In the genomic region with DNA sequence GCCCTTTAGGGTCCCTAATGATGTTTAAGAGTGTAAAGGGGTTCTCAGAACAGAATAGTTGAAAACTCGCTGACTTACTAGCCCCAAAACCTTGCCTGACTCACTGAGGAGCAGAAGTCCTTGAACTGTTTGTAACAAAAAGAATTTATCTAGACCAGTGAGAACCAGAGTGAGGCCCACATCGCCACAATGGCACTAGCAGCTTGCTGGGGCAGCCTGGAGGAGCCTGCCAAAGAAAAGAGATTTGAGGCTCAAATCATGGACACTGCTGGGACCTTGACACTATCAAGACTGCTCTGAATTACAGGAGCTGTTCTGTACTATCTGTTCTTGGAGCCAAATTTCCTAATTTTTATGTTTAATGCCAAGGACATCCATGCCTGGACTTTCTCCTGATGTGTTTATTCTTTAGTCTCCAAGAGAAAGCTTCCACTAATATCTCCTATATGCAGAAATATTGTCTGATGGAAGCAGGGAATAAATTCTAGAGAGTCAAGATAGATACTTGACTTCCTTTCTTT, we compare ENCODE assay signal across 29 cellular contexts.
"Had no signal": no experiment of that assay in that cellular context is flagged by ENCODE, and none has a peak within 500 bp of the region (broad histone marks: within the 10 kb centered on the region; RNA-seq: fewer than 3 reads in every experiment).

No MANE protein-coding gene starts in this region.

- H3K9me3 ChIP-seq: lower lobe of right lung, neutrophil, upper lobe of right lung had no signal

- H2AFZ ChIP-seq: neural progenitor cell had no signal

- DNase-seq: hippocampal formation; kidney; left colon; left lung; lower lobe of right lung; mammary epithelial cell; mesenchymal stem cell; naive B cell; natural killer cell; nephron progenitor cell; occipital lobe; retina; right cardiac atrium; small intestine; spleen; stimulated activated CD4-positive, alpha-beta T cell treated with anti-CD3 and anti-CD28 coated beads, Interleukin-4, amount 100 ng/mL, for 4 hours; stimulated activated CD8-positive, alpha-beta memory T cell treated with anti-CD3 and anti-CD28 coated beads, Interleukin-4, amount 100 ng/mL, for 48 hours; stimulated activated naive CD4-positive, alpha-beta T cell treated with Interleukin-2 at 50 U/mL for 16 hours; stimulated activated naive CD8-positive, alpha-beta T cell treated with anti-CD3 and anti-CD28 coated beads, Interleukin-15, amount 100 ng/mL, for 72 hours; substantia nigra; tibial artery; trophoblast cell; upper lobe of right lung had no signal

- H3K27me3 ChIP-seq: left lung, neural progenitor cell, neutrophil, spleen, tibial artery, upper lobe of right lung had no signal

- ATAC-seq: left colon; left lung; lower lobe of right lung; natural killer cell; right cardiac atrium; sciatic nerve; stimulated activated memory B cell treated with anti-CD40 and anti-IgM and Interleukin-4, amounts not matched to agents 10 μg/mL and 1 μg/mL and 100 μg/mL, for 72 hours; stimulated activated naive CD8-positive, alpha-beta T cell treated with anti-CD3 and anti-CD28 coated beads, Interleukin-15, amount 100 ng/mL, for 72 hours; upper lobe of right lung had no signal

- H3K4me3 Mint-ChIP-seq: naive B cell; natural killer cell; nephron progenitor cell; neural progenitor cell; stimulated activated memory B cell treated with anti-CD40 and anti-IgM and Interleukin-4, amounts not matched to agents 10 μg/mL and 1 μg/mL and 100 μg/mL, for 72 hours; stimulated activated naive CD8-positive, alpha-beta T cell treated with anti-CD3 and anti-CD28 coated beads, Interleukin-15, amount 100 ng/mL, for 72 hours had no signal

- H3K36me3 ChIP-seq: left lung, lower lobe of right lung, neural progenitor cell, neutrophil, spleen, tibial artery, upper lobe of right lung had no signal

- H3K27ac Mint-ChIP-seq: naive B cell; natural killer cell; nephron progenitor cell; neural progenitor cell; progenitor cell of endocrine pancreas; stimulated activated memory B cell treated with anti-CD40 and anti-IgM and Interleukin-4, amounts not matched to agents 10 μg/mL and 1 μg/mL and 100 μg/mL, for 72 hours; stimulated activated naive CD8-positive, alpha-beta T cell treated with anti-CD3 and anti-CD28 coated beads, Interleukin-15, amount 100 ng/mL, for 72 hours had no signal

- H3K9me3 Mint-ChIP-seq: natural killer cell had no signal

- FAIRE-seq: kidney, small intestine, urothelium cell line had no signal

- H3K27me3 Mint-ChIP-seq: naive B cell; progenitor cell of endocrine pancreas; stimulated activated memory B cell treated with anti-CD40 and anti-IgM and Interleukin-4, amounts not matched to agents 10 μg/mL and 1 μg/mL and 100 μg/mL, for 72 hours had no signal

- H3K4me1 Mint-ChIP-seq: naive B cell; natural killer cell; nephron progenitor cell; neural progenitor cell; stimulated activated memory B cell treated with anti-CD40 and anti-IgM and Interleukin-4, amounts not matched to agents 10 μg/mL and 1 μg/mL and 100 μg/mL, for 72 hours; stimulated activated naive CD8-positive, alpha-beta T cell treated with anti-CD3 and anti-CD28 coated beads, Interleukin-15, amount 100 ng/mL, for 72 hours had no signal

- H3K4me2 ChIP-seq: neural progenitor cell had no signal

- H3K36me3 Mint-ChIP-seq: naive B cell; natural killer cell; neural progenitor cell; stimulated activated memory B cell treated with anti-CD40 and anti-IgM and Interleukin-4, amounts not matched to agents 10 μg/mL and 1 μg/mL and 100 μg/mL, for 72 hours had no signal

- H3K4me3 ChIP-seq: left lung, lower lobe of right lung, neural progenitor cell, spleen, tibial artery, upper lobe of right lung had no signal

- H3K9ac ChIP-seq: neural progenitor cell had no signal

- H3K27ac ChIP-seq: left lung, lower lobe of right lung, neural progenitor cell, neutrophil, spleen, tibial artery, upper lobe of right lung had no signal

- H3K4me1 ChIP-seq: left lung, lower lobe of right lung, neural progenitor cell, spleen, tibial artery, upper lobe of right lung had no signal
